In the genomic region with DNA sequence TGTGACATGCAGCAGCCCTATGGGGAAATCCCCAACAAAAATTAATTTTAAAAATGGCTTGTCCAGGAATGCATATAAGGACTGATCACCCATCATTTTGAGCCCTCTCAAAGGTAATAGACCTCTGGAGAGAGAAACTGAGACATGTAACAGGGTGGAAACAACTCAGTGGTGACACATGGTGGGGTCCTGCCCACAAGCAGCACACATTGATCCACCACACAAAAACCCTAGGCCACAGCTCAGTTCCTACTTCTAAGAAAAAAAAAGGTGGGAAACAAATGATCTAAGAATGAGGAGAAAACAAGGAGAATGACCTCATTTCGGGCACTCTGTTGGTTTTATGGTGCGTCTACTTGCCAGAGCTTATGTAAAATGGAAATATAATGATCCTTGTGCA, we compare ENCODE assay signal across 28 cellular contexts. TPM values are rescaled to one million over a fixed set of nuclear protein-coding genes. Genes with fewer than 3 reads are reported as not detected.
DNase-seq lines count a peak whose midpoint lies in the region; ATAC-seq and TF ChIP-seq lines count a peak whose summit lies in the region.
"Had no signal": no experiment of that assay in that cellular context is flagged by ENCODE, and none has a peak within 500 bp of the region (broad histone marks: within the 10 kb centered on the region; RNA-seq: fewer than 3 reads in every experiment).

No MANE protein-coding gene starts in this region.

- peaks cover 5 to 31% (median 19%) of the 10 kb centered on the region in 4 donors for H3K4me1 Mint-ChIP-seq in CD4-positive, CD25-positive, alpha-beta regulatory T cell
- H3K4me1 Mint-ChIP-seq in CD4-positive, alpha-beta T cell (ENCODE audit: low read depth): peaks cover 30% of the 10 kb centered on the region
- peaks cover 26% of the 10 kb centered on the region for H3K4me1 Mint-ChIP-seq in activated T-helper 1 cell treated with anti-CD3 and anti-CD28 coated beads, Interleukin-12 subunit alpha, Interleukin-12 subunit beta, Interleukin-2, Interleukin-4 antibody, amounts not matched to agents 30 ng/mL and 10 ng/mL and 1 ng/mL, durations not matched to agents 14 hours and 24 hours and 36 hours (ENCODE audit: low read depth)
- H3K4me1 Mint-ChIP-seq in natural killer cell: peaks cover 22 to 31% of the 10 kb centered on the region in 2 donors

- no peaks in the 10 kb centered on the region for H3K36me3 ChIP-seq in CD4-positive, CD25-positive, alpha-beta regulatory T cell (ENCODE audit: control insufficient read depth, insufficient read depth, low read length)
- no peaks in the 10 kb centered on the region for H3K36me3 ChIP-seq in effector memory CD4-positive, alpha-beta T cell (ENCODE audit: control insufficient read depth, insufficient read depth, low read length)
- H3K36me3 ChIP-seq: BLaER1, heart left ventricle, sigmoid colon, suprapubic skin had no signal

- intact Hi-C loops in CD4-positive, alpha-beta T cell (cut with DNase I, micrococcal nuclease): loop anchor here in 1 of 2 experiments (10.0 kb wide), 5 partner anchors 711 to 1589 kb away; a partner anchor contains a TSS
- intact Hi-C loops in activated T-helper 1 cell treated with anti-CD3 and anti-CD28 coated beads, Interleukin-12 subunit alpha, Interleukin-12 subunit beta, Interleukin-2, Interleukin-4 antibody, amounts not matched to agents 30 ng/mL and 10 ng/mL and 1 ng/mL, durations not matched to agents 14 hours and 24 hours and 36 hours (cut with micrococcal nuclease): loop anchor here (2.0 to 10.0 kb wide), 5 partner anchors 389 to 1509 kb away; a partner anchor contains a TSS
- intact Hi-C loops in natural killer cell (cut with micrococcal nuclease): loop anchor here (2.0 kb wide), 1 partner anchor 169 kb away; no protein-coding TSS in a partner anchor

- H3K27ac ChIP-seq in CD4-positive, CD25-positive, alpha-beta regulatory T cell (ENCODE audit: insufficient read depth, low read length, poor library complexity, severe bottlenecking): no peak overlapping the region
- no peak overlapping the region for H3K27ac ChIP-seq in CD4-positive, alpha-beta T cell (ENCODE audit: low read depth, low read length)
- no peak overlapping the region for H3K27ac ChIP-seq in effector memory CD4-positive, alpha-beta T cell (ENCODE audit: insufficient read depth, low read length, poor library complexity, severe bottlenecking)
- H3K27ac ChIP-seq: BLaER1, foreskin keratinocyte, heart left ventricle, HL-60, PC-9, sigmoid colon, suprapubic skin had no signal

- peak in 1 of 3 donors; percentile 18 for DNase-seq in CD4-positive, CD25-positive, alpha-beta regulatory T cell
- no peak for DNase-seq in CD4-positive, alpha-beta T cell
- DNase-seq in activated T-helper 1 cell treated with anti-CD3 and anti-CD28 coated beads, Interleukin-12 subunit alpha, Interleukin-12 subunit beta, Interleukin-2, Interleukin-4 antibody, amounts not matched to agents 30 ng/mL and 10 ng/mL and 1 ng/mL, durations not matched to agents 14 hours and 24 hours and 36 hours (ENCODE audit: low spot score): no peak
- no peak for DNase-seq in natural killer cell
- DNase-seq in DMS153 (lab: John Stamatoyannopoulos, UW): no peak
- DNase-seq in NCI-H2029 (lab: John Stamatoyannopoulos, UW): no peak
- no peak for DNase-seq in NCI-H748 treated with DMSO at 0.1 percent for 48 hours (lab: John Stamatoyannopoulos, UW)
- no peak for DNase-seq in effector memory CD4-positive, alpha-beta T cell
- DNase-seq: activated effector memory CD4-positive, alpha-beta T cell treated with anti-CD3 and anti-CD28 coated beads, Interleukin-2, amount 50 U/mL, for 16 hours; Caco-2; central memory CD4-positive, alpha-beta T cell; DMS79; foreskin keratinocyte; H7; heart left ventricle; KG1; NCI-H2029 treated with DMSO at 0.1 percent for 48 hours; NCI-H526 treated with DMSO at 0.1 percent for 48 hours; PC-9; sigmoid colon; SK-N-SH; stimulated activated CD4-positive, alpha-beta T cell treated with anti-CD3 and anti-CD28 coated beads, Interleukin-12 subunit alpha, Interleukin-12 subunit beta, amount 100 ng/mL, for 4 hours; stimulated activated CD4-positive, alpha-beta T cell treated with anti-CD3 and anti-CD28 coated beads, Interleukin-4, amount 100 ng/mL, for 1 hour had no signal

- no peaks in the 10 kb centered on the region for H3K27me3 ChIP-seq in CD4-positive, CD25-positive, alpha-beta regulatory T cell (ENCODE audit: control insufficient read depth, insufficient read depth, low read length)
- no peaks in the 10 kb centered on the region for H3K27me3 ChIP-seq in CD4-positive, alpha-beta T cell (ENCODE audit: control insufficient read depth, insufficient read depth, low read length)
- H3K27me3 ChIP-seq in effector memory CD4-positive, alpha-beta T cell (replicated peaks; ENCODE audit: control insufficient read depth, insufficient read depth, low read length, poor library complexity, severe bottlenecking): no peaks in the 10 kb centered on the region
- H3K27me3 ChIP-seq: BLaER1, foreskin keratinocyte, heart left ventricle, sigmoid colon, suprapubic skin had no signal

- no peak overlapping the region for H3K27ac Mint-ChIP-seq in CD4-positive, CD25-positive, alpha-beta regulatory T cell
- H3K27ac Mint-ChIP-seq in CD4-positive, alpha-beta T cell: peak overlapping the region; percentile 70
- H3K27ac Mint-ChIP-seq in activated T-helper 1 cell treated with anti-CD3 and anti-CD28 coated beads, Interleukin-12 subunit alpha, Interleukin-12 subunit beta, Interleukin-2, Interleukin-4 antibody, amounts not matched to agents 30 ng/mL and 10 ng/mL and 1 ng/mL, durations not matched to agents 14 hours and 24 hours and 36 hours: peak overlapping the region; percentile 43
- H3K27ac Mint-ChIP-seq in natural killer cell: peak overlapping the region; percentile 66 to 84
- H3K27ac Mint-ChIP-seq: dendritic cell treated with granulocyte-macrophage colony-stimulating factor and Interleukin-4, amounts not matched to agents 40 ng/mL and 50 ng/mL, for 4 days had no signal

- no peak overlapping the region for H3K4me3 ChIP-seq in CD4-positive, CD25-positive, alpha-beta regulatory T cell (ENCODE audit: low read depth, low read length)
- no peak overlapping the region for H3K4me3 ChIP-seq in effector memory CD4-positive, alpha-beta T cell (ENCODE audit: insufficient read depth, low read depth, low read length, poor library complexity, severe bottlenecking)
- H3K4me3 ChIP-seq: BLaER1, heart left ventricle, PC-9, sigmoid colon, suprapubic skin had no signal

- CTCF ChIA-PET in CD4-positive, alpha-beta T cell (lab: Charles Lee): no interaction called here

- peaks cover 16% of the 10 kb centered on the region for H3K4me1 ChIP-seq in CD4-positive, CD25-positive, alpha-beta regulatory T cell (ENCODE audit: control insufficient read depth, insufficient read depth, low read length, poor library complexity, severe bottlenecking)
- H3K4me1 ChIP-seq in effector memory CD4-positive, alpha-beta T cell (ENCODE audit: control insufficient read depth, insufficient read depth, low read length, poor library complexity, severe bottlenecking): peaks cover 6% of the 10 kb centered on the region

- no peak for TF ChIP-seq CTCF in CD4-positive, alpha-beta T cell (IDR thresholded peaks at IDR 0.05)
- TF ChIP-seq CTCF in natural killer cell (IDR thresholded peaks at IDR 0.05): no peak

- H3K36me3 Mint-ChIP-seq in CD4-positive, CD25-positive, alpha-beta regulatory T cell: peaks cover 3% of the 10 kb centered on the region
- H3K36me3 Mint-ChIP-seq in CD4-positive, alpha-beta T cell (ENCODE audit: low read depth): peaks cover 5% of the 10 kb centered on the region
- no peaks in the 10 kb centered on the region for H3K36me3 Mint-ChIP-seq in activated T-helper 1 cell treated with anti-CD3 and anti-CD28 coated beads, Interleukin-12 subunit alpha, Interleukin-12 subunit beta, Interleukin-2, Interleukin-4 antibody, amounts not matched to agents 30 ng/mL and 10 ng/mL and 1 ng/mL, durations not matched to agents 14 hours and 24 hours and 36 hours (ENCODE audit: low read depth)
- H3K36me3 Mint-ChIP-seq in natural killer cell: no peaks in the 10 kb centered on the region

- H3K4me3 Mint-ChIP-seq in CD4-positive, CD25-positive, alpha-beta regulatory T cell: peak overlapping the region in 3 of 4 donors; percentile 86 to 94 (median 86)
- peak overlapping the region; percentile 88 for H3K4me3 Mint-ChIP-seq in CD4-positive, alpha-beta T cell
- H3K4me3 Mint-ChIP-seq in activated T-helper 1 cell treated with anti-CD3 and anti-CD28 coated beads, Interleukin-12 subunit alpha, Interleukin-12 subunit beta, Interleukin-2, Interleukin-4 antibody, amounts not matched to agents 30 ng/mL and 10 ng/mL and 1 ng/mL, durations not matched to agents 14 hours and 24 hours and 36 hours: peak overlapping the region; percentile 75
- peak overlapping the region; percentile 85 for H3K4me3 Mint-ChIP-seq in natural killer cell
- H3K4me3 Mint-ChIP-seq: dendritic cell treated with granulocyte-macrophage colony-stimulating factor and Interleukin-4, amounts not matched to agents 40 ng/mL and 50 ng/mL, for 4 days had no signal

- POLR2A ChIA-PET in CD4-positive, alpha-beta T cell (lab: Charles Lee): no interaction called here

- H3K9me3 Mint-ChIP-seq in CD4-positive, CD25-positive, alpha-beta regulatory T cell: peaks cover 0 to 3% (median 0%) of the 10 kb centered on the region in 7 donors
- no peaks in the 10 kb centered on the region for H3K9me3 Mint-ChIP-seq in CD4-positive, alpha-beta T cell
- H3K9me3 Mint-ChIP-seq in activated T-helper 1 cell treated with anti-CD3 and anti-CD28 coated beads, Interleukin-12 subunit alpha, Interleukin-12 subunit beta, Interleukin-2, Interleukin-4 antibody, amounts not matched to agents 30 ng/mL and 10 ng/mL and 1 ng/mL, durations not matched to agents 14 hours and 24 hours and 36 hours: peaks cover 9% of the 10 kb centered on the region
- no peaks in the 10 kb centered on the region for H3K9me3 Mint-ChIP-seq in natural killer cell

- H3K27me3 Mint-ChIP-seq in CD4-positive, CD25-positive, alpha-beta regulatory T cell: no peaks in the 10 kb centered on the region
- H3K27me3 Mint-ChIP-seq in CD4-positive, alpha-beta T cell: no peaks in the 10 kb centered on the region
- no peaks in the 10 kb centered on the region for H3K27me3 Mint-ChIP-seq in activated T-helper 1 cell treated with anti-CD3 and anti-CD28 coated beads, Interleukin-12 subunit alpha, Interleukin-12 subunit beta, Interleukin-2, Interleukin-4 antibody, amounts not matched to agents 30 ng/mL and 10 ng/mL and 1 ng/mL, durations not matched to agents 14 hours and 24 hours and 36 hours (ENCODE audit: insufficient read depth)
- no peaks in the 10 kb centered on the region for H3K27me3 Mint-ChIP-seq in natural killer cell (ENCODE audit: low read depth in 2 of 2)

- H3K9me3 ChIP-seq in CD4-positive, CD25-positive, alpha-beta regulatory T cell (ENCODE audit: control insufficient read depth in 2 of 2, low read length in 2 of 2): no peaks in the 10 kb centered on the region
- no peaks in the 10 kb centered on the region for H3K9me3 ChIP-seq in CD4-positive, alpha-beta T cell (ENCODE audit: control insufficient read depth, low read length)
- H3K9me3 ChIP-seq in effector memory CD4-positive, alpha-beta T cell (ENCODE audit: control insufficient read depth, low read length): no peaks in the 10 kb centered on the region
- H3K9me3 ChIP-seq: heart left ventricle, sigmoid colon, suprapubic skin had no signal

- ATAC-seq in CD4-positive, CD25-positive, alpha-beta regulatory T cell (ENCODE audit: low read depth in 2 of 2): no peak
- ATAC-seq in CD4-positive, alpha-beta T cell (ENCODE audit: poor library complexity): no peak
- ATAC-seq in natural killer cell: no peak
- ATAC-seq: esophagus mucosa, foreskin keratinocyte, heart left ventricle had no signal

RNA-seq across cellular contexts. Expression of a gene that starts 1.9 kb away (rescaled TPM):
- 40.3 TPM for total RNA-seq in CD4-positive, CD25-positive, alpha-beta regulatory T cell
- 10 to 100 TPM; 31.2 to 51.3 (median 38.2) TPM for polyA plus RNA-seq in CD4-positive, CD25-positive, alpha-beta regulatory T cell
- total RNA-seq in CD4-positive, alpha-beta T cell: 10 to 100 TPM; 26.5 to 29.1 TPM
- total RNA-seq in activated T-helper 1 cell treated with anti-CD3 and anti-CD28 coated beads, Interleukin-12 subunit alpha, Interleukin-12 subunit beta, Interleukin-2, Interleukin-4 antibody, amounts not matched to agents 30 ng/mL and 10 ng/mL and 1 ng/mL, durations not matched to agents 14 hours and 24 hours and 36 hours: 17.3 and 23.4 TPM in 2 replicates
- total RNA-seq in natural killer cell: 10 to 100 TPM; 24.2 to 29.6 (median 27.1) TPM

Comparison
In these comparisons a context has a peak if more than half of its experiments do, and no peak if none do; other contexts are left out.
1. H3K27ac Mint-ChIP-seq: peak in CD4-positive, alpha-beta T cell (single experiment), activated T-helper 1 cell treated with anti-CD3 and anti-CD28 coated beads, Interleukin-12 subunit alpha, Interleukin-12 subunit beta, Interleukin-2, Interleukin-4 antibody, amounts not matched to agents 30 ng/mL and 10 ng/mL and 1 ng/mL, durations not matched to agents 14 hours and 24 hours and 36 hours (single experiment) and natural killer cell (2 of 2); none in CD4-positive, CD25-positive, alpha-beta regulatory T cell (0 of 3).
2. Peak in every context shown above with its lines, with median percentiles within 50 percentile points of each other: H3K4me3 Mint-ChIP-seq.